Comparison of ENCODE assay signal across 22 cellular contexts in genomic region chr1:204369006-204369726, GRCh38. TPM values are rescaled to one million over a fixed set of nuclear protein-coding genes. Genes with fewer than 3 reads are reported as not detected.
A peak's percentile ranks its signal among the peaks of the same experiment; 100 is the strongest.
DNase-seq lines count a peak whose midpoint lies in the region; TF ChIP-seq lines count a peak whose summit lies in the region.
"Had no signal": no experiment of that assay in that cellular context is flagged by ENCODE, and none has a peak within 500 bp of the region (broad histone marks: within the 10 kb centered on the region; RNA-seq: fewer than 3 reads in every experiment).

No MANE protein-coding gene starts in this region.

- no peak overlapping the region for H3K4me3 ChIP-seq in CD8-positive, alpha-beta memory T cell (ENCODE audit: low read length)
- H3K4me3 ChIP-seq: BLaER1, esophagus squamous epithelium, GM23248, smooth muscle cell, testis had no signal

- no peak for TF ChIP-seq CTCF in GM13977 (IDR thresholded peaks at IDR 0.05; ENCODE audit: extremely low read depth, insufficient read depth, missing control alignments)

- no peaks in the 10 kb centered on the region for H3K27me3 ChIP-seq in CD8-positive, alpha-beta memory T cell (ENCODE audit: insufficient read depth, low read length, poor library complexity, severe bottlenecking)
- H3K27me3 ChIP-seq: BLaER1, esophagus squamous epithelium, testis had no signal

- CTCF ChIA-PET in CD8-positive, alpha-beta memory T cell (lab: Charles Lee): interaction anchor here (2.0 kb wide), 1 partner anchor 206 kb away, joined by 7 read pairs; no protein-coding TSS in a partner anchor

- peak overlapping the region in 3 of 7 donors; percentile 29 to 73 (median 44) for H3K4me3 Mint-ChIP-seq in CD8-positive, alpha-beta memory T cell
- H3K4me3 Mint-ChIP-seq: activated naive CD8-positive, alpha-beta T cell treated with anti-CD3 and anti-CD28 coated beads, Interleukin-2, amount 50 U/mL, for 24 hours; brain; naive thymus-derived CD8-positive, alpha-beta T cell had no signal

- no peaks in the 10 kb centered on the region for H3K4me1 ChIP-seq in CD8-positive, alpha-beta memory T cell (ENCODE audit: insufficient read depth, low read length)
- H3K4me1 ChIP-seq: testis had no signal

- no peaks in the 10 kb centered on the region for H3K9me3 Mint-ChIP-seq in CD8-positive, alpha-beta memory T cell
- H3K9me3 Mint-ChIP-seq: activated naive CD8-positive, alpha-beta T cell treated with anti-CD3 and anti-CD28 coated beads, Interleukin-2, amount 50 U/mL, for 24 hours; brain; naive thymus-derived CD8-positive, alpha-beta T cell had no signal

- peak overlapping the region in 5 of 8 donors; percentile 38 to 85 (median 70) for H3K27ac Mint-ChIP-seq in CD8-positive, alpha-beta memory T cell
- H3K27ac Mint-ChIP-seq: activated naive CD8-positive, alpha-beta T cell treated with anti-CD3 and anti-CD28 coated beads, Interleukin-2, amount 50 U/mL, for 24 hours; naive thymus-derived CD8-positive, alpha-beta T cell had no signal

- H3K4me1 Mint-ChIP-seq in CD8-positive, alpha-beta memory T cell: peaks cover 0 to 7% (median 5%) of the 10 kb centered on the region in 3 donors

- in situ Hi-C loops in GM13977 (cut with MboI; ENCODE audit: low pct_unique_long_range_greater_than_20kb, low sequenced_read_pairs, unreplicated experiment): no loop called here

- no peaks in the 10 kb centered on the region for H3K36me3 Mint-ChIP-seq in CD8-positive, alpha-beta memory T cell
- H3K36me3 Mint-ChIP-seq: brain; naive thymus-derived CD8-positive, alpha-beta T cell had no signal

- DNase-seq in CD8-positive, alpha-beta memory T cell: no peak
- peak in 38 of 56 donors; percentile 33 to 86 (median 64) for DNase-seq in amygdala (lab: John Stamatoyannopoulos, UW)
- peak; percentile 86 for DNase-seq in globus pallidus (ENCODE audit: low spot score)
- peak; percentile 93 for DNase-seq in pons (ENCODE audit: low spot score)
- DNase-seq in NCI-H2227 treated with DMSO at 0.1 percent for 48 hours (lab: John Stamatoyannopoulos, UW): no peak
- DNase-seq in GM13977 (ENCODE audit: low spot score): no peak
- no peak for DNase-seq in erythroblast (lab: John Stamatoyannopoulos, UW)
- no peak for DNase-seq in stimulated activated CD4-positive, alpha-beta T cell treated with anti-CD3 and anti-CD28 coated beads, Interleukin-4, amount 100 ng/mL, for 1 hour
- DNase-seq: activated CD4-positive, alpha-beta T cell treated with anti-CD3 and anti-CD28 coated beads for 48 hours; activated CD8-positive, alpha-beta memory T cell treated with anti-CD3 and anti-CD28 coated beads for 24 hours; activated gamma-delta T cell; activated naive CD8-positive, alpha-beta T cell treated with anti-CD3 and anti-CD28 coated beads, Interleukin-2, amount 50 U/mL, for 24 hours; DND-41; esophagus squamous epithelium; GM23248; naive thymus-derived CD8-positive, alpha-beta T cell; PC-3; T-helper 2 cell; testis had no signal

- POLR2A ChIA-PET in CD8-positive, alpha-beta memory T cell (lab: Charles Lee): no interaction called here

- H3K9me3 ChIP-seq in CD8-positive, alpha-beta memory T cell (ENCODE audit: low read length): no peaks in the 10 kb centered on the region
- H3K9me3 ChIP-seq: BLaER1, esophagus squamous epithelium, testis had no signal

- TF ChIP-seq POLR2A in erythroblast (IDR thresholded peaks at IDR 0.05; ENCODE audit: low read length): no peak

- peaks cover 0 to 14% of the 10 kb centered on the region in 2 donors for H3K27me3 Mint-ChIP-seq in CD8-positive, alpha-beta memory T cell

- no peaks in the 10 kb centered on the region for H3K36me3 ChIP-seq in CD8-positive, alpha-beta memory T cell (ENCODE audit: insufficient read depth, low read length)
- H3K36me3 ChIP-seq: BLaER1, esophagus squamous epithelium had no signal

- no peak overlapping the region for H3K27ac ChIP-seq in CD8-positive, alpha-beta memory T cell (ENCODE audit: low read depth, low read length)
- H3K27ac ChIP-seq: BLaER1, esophagus squamous epithelium, GM23248, testis had no signal

RNA-seq across cellular contexts. Expression of gene PLEKHA6, which starts 9.4 kb away (rescaled TPM):
- total RNA-seq in CD8-positive, alpha-beta memory T cell: under 1 TPM; 0.09 to 0.13 TPM
- polyA plus RNA-seq in CD8-positive, alpha-beta memory T cell: not detected

RNA-seq across cellular contexts. Expression of gene PPP1R15B, which starts 42.5 kb away (rescaled TPM):
- 10 to 100 TPM; 80.4 to 82.7 TPM for total RNA-seq in CD8-positive, alpha-beta memory T cell
- 22.3 TPM for polyA plus RNA-seq in CD8-positive, alpha-beta memory T cell

Comparison
In these comparisons a context has a peak if more than half of its experiments do, and no peak if none do; other contexts are left out.
1. DNase-seq: peak in amygdala (38 of 56), globus pallidus (single experiment) and pons (single experiment); none in CD8-positive, alpha-beta memory T cell (0 of 5), NCI-H2227 treated with DMSO at 0.1 percent for 48 hours (single experiment), GM13977 (single experiment), erythroblast (0 of 2) and stimulated activated CD4-positive, alpha-beta T cell treated with anti-CD3 and anti-CD28 coated beads, Interleukin-4, amount 100 ng/mL, for 1 hour (single experiment).